In the genomic region with DNA sequence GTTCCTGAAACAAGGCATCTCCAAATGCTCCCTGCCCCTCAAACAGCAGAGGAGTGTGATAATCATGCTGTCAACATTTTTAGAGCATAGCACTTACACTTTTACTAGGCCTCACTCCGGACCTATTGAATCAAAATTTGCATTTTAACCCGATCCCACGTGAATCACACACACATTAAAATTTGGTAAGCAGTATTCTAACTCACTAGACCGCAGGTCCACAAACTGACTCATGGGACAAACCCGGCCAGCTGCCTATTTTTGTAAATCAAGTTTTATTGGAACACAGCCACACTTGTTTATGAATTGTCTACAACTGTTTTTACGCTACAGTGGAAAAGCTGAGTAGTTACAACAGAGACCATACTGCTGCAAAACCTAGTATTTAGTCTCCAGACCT, we compare ENCODE assay signal across 16 cellular contexts. TPM values are rescaled to one million over a fixed set of nuclear protein-coding genes. Genes with fewer than 3 reads are reported as not detected.
A peak's percentile ranks its signal among the peaks of the same experiment; 100 is the strongest.
DNase-seq lines count a peak whose midpoint lies in the region; ATAC-seq and TF ChIP-seq lines count a peak whose summit lies in the region.
"Had no signal": no experiment of that assay in that cellular context is flagged by ENCODE, and none has a peak within 500 bp of the region (broad histone marks: within the 10 kb centered on the region; RNA-seq: fewer than 3 reads in every experiment).

No MANE protein-coding gene starts in this region.

- intact Hi-C loops in upper lobe of right lung (cut with DNase I): no loop called here

- H3K4me3 ChIP-seq in upper lobe of right lung (no peak overlapping the region), upper lobe of left lung (no peak overlapping the region)
- H3K4me3 ChIP-seq: lower lobe of right lung, right lobe of liver had no signal

- H3K9me3 ChIP-seq in upper lobe of right lung: no peaks in the 10 kb centered on the region
- no peaks in the 10 kb centered on the region for H3K9me3 ChIP-seq in upper lobe of left lung
- H3K9me3 ChIP-seq: lower lobe of right lung, right lobe of liver had no signal

- WGBS in upper lobe of left lung, 2 donors: 78 to 86% methylated on average over 6 of the region's 6 CpGs

- no peak for TF ChIP-seq POLR2A in upper lobe of left lung (IDR thresholded peaks at IDR 0.05)

- ATAC-seq in upper lobe of right lung: no peak
- no peak for ATAC-seq in upper lobe of left lung (ENCODE audit: low FRiP score in 2 of 2)
- ATAC-seq: lower lobe of right lung had no signal

- peaks cover under 1% of the 10 kb centered on the region for H3K4me1 ChIP-seq in upper lobe of right lung
- H3K4me1 ChIP-seq in upper lobe of left lung: peaks cover 0 to 7% (median under 1%) of the 10 kb centered on the region in 4 donors
- H3K4me1 ChIP-seq: right lobe of liver had no signal

- H3K27ac ChIP-seq in cingulate gyrus (ENCODE audit: low read depth, low read length) (peak overlapping the region; percentile 83), layer of hippocampus (ENCODE audit: low read depth, low read length) (peak overlapping the region; percentile 89), upper lobe of right lung (peak overlapping the region; percentile 2), upper lobe of left lung (peak overlapping the region in 2 of 4 donors; percentile 26 to 57)
- H3K27ac ChIP-seq: 22Rv1, lower lobe of right lung, right lobe of liver had no signal

- H3K36me3 ChIP-seq in upper lobe of right lung (peaks cover 61% of the 10 kb centered on the region), upper lobe of left lung (peaks cover 2 to 62% (median 40%) of the 10 kb centered on the region in 4 donors)

- DNase-seq in NCI-H526 (lab: John Stamatoyannopoulos, UW) (peak; percentile 32 to 59), NCI-H526 treated with DMSO at 0.1 percent for 48 hours (lab: John Stamatoyannopoulos, UW) (no peak), upper lobe of right lung (no peak), RPMI8226 (no peak), upper lobe of left lung (no peak)
- DNase-seq in stimulated activated CD4-positive, alpha-beta T cell treated with anti-CD3 and anti-CD28 coated beads, Interleukin-4, amount 100 ng/mL, for 1 hour: no peak
- DNase-seq: activated naive CD4-positive, alpha-beta T cell treated with anti-CD3 and anti-CD28 coated beads, Interleukin-2, amount 10 ng/mL, durations not matched to agents 7 days and 5 days; DMS79; erythroblast; lower lobe of right lung; NCI-H2227 treated with DMSO at 0.1 percent for 48 hours; right lobe of liver; SIG-M5 had no signal

- H3K27me3 ChIP-seq in layer of hippocampus (ENCODE audit: control insufficient read depth, insufficient read depth, low read length): no peaks in the 10 kb centered on the region
- no peaks in the 10 kb centered on the region for H3K27me3 ChIP-seq in upper lobe of right lung
- no peaks in the 10 kb centered on the region for H3K27me3 ChIP-seq in upper lobe of left lung
- H3K27me3 ChIP-seq: right lobe of liver had no signal

- no peak for TF ChIP-seq EP300 in upper lobe of left lung (IDR thresholded peaks at IDR 0.05)

- TF ChIP-seq CTCF in upper lobe of right lung (IDR thresholded peaks at IDR 0.05) (no peak), upper lobe of left lung (IDR thresholded peaks at IDR 0.05) (no peak)

RNA-seq across cellular contexts. Expression of a gene that starts 43.3 kb away (rescaled TPM):
- total RNA-seq in upper lobe of right lung (72.2 TPM), upper lobe of left lung (100 to 1,000 TPM in 1 of 6 donors, 10 to 100 TPM in 5; 46.4 to 112 (median 80.0) TPM)

Comparison
In these comparisons a context has a peak if more than half of its experiments do, and no peak if none do; other contexts are left out.
1. DNase-seq: peak in NCI-H526 (2 of 2); none in NCI-H526 treated with DMSO at 0.1 percent for 48 hours (single experiment), upper lobe of right lung (single experiment), stimulated activated CD4-positive, alpha-beta T cell treated with anti-CD3 and anti-CD28 coated beads, Interleukin-4, amount 100 ng/mL, for 1 hour (single experiment), RPMI8226 (single experiment) and upper lobe of left lung (0 of 2).